In the genomic region with DNA sequence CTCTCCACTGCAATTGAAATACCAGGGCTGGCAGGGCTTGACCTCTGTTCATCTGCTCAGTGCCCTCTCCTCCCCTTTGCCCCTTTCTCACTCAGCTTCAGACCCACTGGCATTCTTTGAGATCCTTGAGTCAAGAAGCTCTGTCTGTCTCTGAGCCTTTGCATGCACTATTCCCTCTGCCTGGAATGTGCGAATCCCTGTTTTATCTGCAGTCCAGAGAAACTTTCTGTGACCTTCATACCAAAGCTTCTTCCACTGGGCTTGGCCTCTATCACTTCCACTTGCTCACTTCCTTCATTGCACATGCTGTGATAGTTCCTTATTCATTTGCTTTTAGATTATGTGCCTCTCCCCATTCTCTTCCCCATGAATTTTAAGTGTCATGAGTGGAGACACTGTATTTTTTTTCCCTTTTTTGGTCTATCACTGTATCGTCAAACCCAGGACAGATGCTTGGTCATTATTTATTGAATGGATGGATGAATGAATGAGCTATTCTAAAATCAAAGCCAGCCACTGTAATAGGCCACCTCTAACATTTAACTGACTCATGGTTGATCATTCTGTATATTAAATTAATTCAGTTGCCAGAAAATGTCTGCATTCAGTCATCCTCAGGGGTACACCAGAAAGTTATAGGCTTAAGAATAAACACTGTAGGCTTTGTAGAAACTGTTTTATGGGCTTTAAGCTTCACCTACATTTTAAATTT, we compare ENCODE assay signal across 32 cellular contexts.
DNase-seq lines count a peak whose midpoint lies in the region; ATAC-seq, FAIRE-seq and TF ChIP-seq lines count a peak whose summit lies in the region.
"Had no signal": no experiment of that assay in that cellular context is flagged by ENCODE, and none has a peak within 500 bp of the region (broad histone marks: within the 10 kb centered on the region; RNA-seq: fewer than 3 reads in every experiment).

No MANE protein-coding gene starts in this region.

- no peak for TF ChIP-seq RAD21 in HepG2 (CRISPR knock-in tag; IDR thresholded peaks at IDR 0.05)

- TF ChIP-seq CTCF in CD14-positive monocyte (IDR thresholded peaks at IDR 0.05) (no peak), HFFc6 (IDR thresholded peaks at IDR 0.05) (no peak), bronchial epithelial cell (IDR thresholded peaks at IDR 0.05; ENCODE audit: insufficient read depth, low read length, severe bottlenecking) (no peak), HepG2 (CRISPR knock-in tag; IDR thresholded peaks at IDR 0.05) (no peak)

- peaks cover 8 to 26% (median 15%) of the 10 kb centered on the region in 7 donors for H3K9me3 Mint-ChIP-seq in CD14-positive monocyte
- H3K9me3 Mint-ChIP-seq in HFFc6 = peaks cover 4% of the 10 kb centered on the region
- H3K9me3 Mint-ChIP-seq: activated T-cell treated with anti-CD3 and anti-CD28 coated beads, Interleukin-2, amount 50 U/mL, for 4 hours; memory B cell had no signal

- H3K79me2 ChIP-seq in HepG2 (ENCODE audit: insufficient read depth, low read length) = no peaks in the 10 kb centered on the region
- H3K79me2 ChIP-seq: hepatocyte had no signal

- H3K9me3 ChIP-seq in HepG2 (ENCODE audit: low read length) = no peaks in the 10 kb centered on the region
- H3K9me3 ChIP-seq: esophagus muscularis mucosa, pancreas had no signal

- no peak overlapping the region for H3K4me3 ChIP-seq in bronchial epithelial cell (ENCODE audit: low read depth, low read length)
- H3K4me3 ChIP-seq in HepG2 (replicated peaks in 1 of 3; ENCODE audit: insufficient read depth in 1 of 3, low read depth in 2 of 3, low read length in 3 of 3) = no peak overlapping the region
- H3K4me3 ChIP-seq: dorsolateral prefrontal cortex, esophagus muscularis mucosa, hepatocyte, pancreas, spleen had no signal

- H3K9ac ChIP-seq in HepG2 (ENCODE audit: insufficient read depth, low read depth, low read length) = no peak overlapping the region

- peak overlapping the region in 5 of 7 donors; percentile 65 to 85 (median 74) for H3K27ac Mint-ChIP-seq in CD14-positive monocyte
- H3K27ac Mint-ChIP-seq in HFFc6 = peak overlapping the region; percentile 53
- H3K27ac Mint-ChIP-seq: activated CD4-positive, alpha-beta T cell treated with anti-CD3 and anti-CD28 coated beads, Interleukin-2, amount 10 ng/mL, durations not matched to agents 7 days and 5 days; CD4-positive, alpha-beta T cell; IgD-negative memory B cell; memory B cell; nephron progenitor cell; stimulated activated naive CD8-positive, alpha-beta T cell treated with anti-CD3 and anti-CD28 coated beads, Interleukin-15, amount 100 ng/mL, for 72 hours; WTC11 had no signal

- no peak for TF ChIP-seq EP300 in HepG2 (IDR thresholded peaks at IDR 0.05; ENCODE audit: low read depth in 2 of 2, low read length in 2 of 2)
- no peak for TF ChIP-seq EP300 in HepG2 (CRISPR knock-in tag; IDR thresholded peaks at IDR 0.05; ENCODE audit: borderline replicate concordance)

- DNase-seq in CD14-positive monocyte (ENCODE audit: low spot score) (no peak), HFFc6 (peak; percentile 17), bronchial epithelial cell (ENCODE audit: low read depth) (no peak), HepG2 (ENCODE audit: low spot score) (no peak)
- DNase-seq: activated CD4-positive, alpha-beta T cell treated with anti-CD3 and anti-CD28 coated beads, Interleukin-2, amount 10 ng/mL, durations not matched to agents 7 days and 5 days; activated gamma-delta T cell treated with Interleukin-2 at 50 U/mL for 16 hours; activated T-cell treated with anti-CD3 and anti-CD28 coated beads, Interleukin-2, amount 50 U/mL, for 4 hours; CD4-positive, alpha-beta T cell; cerebellar nuclear complex; dorsolateral prefrontal cortex; NCI-H1092; NCI-H1694; nephron progenitor cell; pancreas; spleen; stimulated activated CD4-positive, alpha-beta T cell treated with anti-CD3 and anti-CD28 coated beads, Interleukin-2, amount 100 ng/mL, for 24 hours; stimulated activated naive CD8-positive, alpha-beta T cell treated with anti-CD3 and anti-CD28 coated beads, Interleukin-15, amount 100 ng/mL, for 72 hours; T-helper 9 cell had no signal

- 97% methylated on average over 2 of the region's 2 CpGs for WGBS in HepG2 (ENCODE audit: low lambda C conversion rate)

- CTCF ChIA-PET in HepG2 (lab: Yijun Ruan, JAX; ENCODE audit: low intra/inter-chr PET ratio, low total read pairs) = no interaction called here

- no peak overlapping the region for H3K27ac ChIP-seq in HepG2 (ENCODE audit: extremely low read length, insufficient read depth, low read length)
- H3K27ac ChIP-seq: dorsolateral prefrontal cortex, esophagus muscularis mucosa, hepatocyte, pancreas had no signal

- H3K36me3 ChIP-seq in bronchial epithelial cell (ENCODE audit: control insufficient read depth, insufficient read depth, low read length) = no peaks in the 10 kb centered on the region
- peaks cover 0 to 2% of the 10 kb centered on the region in 2 experiments; a peak in 1 of 5 replicates for H3K36me3 ChIP-seq in HepG2 (replicated peaks in 1 of 2; ENCODE audit: control insufficient read depth in 1 of 2, insufficient read depth in 2 of 2, low read length in 2 of 2)
- H3K36me3 ChIP-seq: esophagus muscularis mucosa, pancreas, spleen had no signal

- no peak overlapping the region for H2AFZ ChIP-seq in HepG2 (ENCODE audit: low read length)
- H2AFZ ChIP-seq: hepatocyte had no signal

- in situ Hi-C loops in HepG2 (cut with HindIII; ENCODE audit: extremely low pct_ligation_motif_present, low pct_unique_long_range_greater_than_20kb) = no loop called here

- no peak overlapping the region for H3K4me2 ChIP-seq in HepG2 (ENCODE audit: low read depth, low read length)
- H3K4me2 ChIP-seq: hepatocyte had no signal

- POLR2A ChIA-PET in HepG2 (lab: Yijun Ruan, JAX) = no interaction called here

- H3K4me1 ChIP-seq in HepG2 (ENCODE audit: insufficient read depth, low read length) = peaks cover 6% of the 10 kb centered on the region; the same call in 1 of the 2 replicates
- H3K4me1 ChIP-seq: pancreas had no signal

- peak overlapping the region in 1 of 2 donors; percentile 58 for H3K4me3 Mint-ChIP-seq in CD14-positive monocyte
- no peak overlapping the region for H3K4me3 Mint-ChIP-seq in HFFc6
- H3K4me3 Mint-ChIP-seq: activated CD4-positive, alpha-beta T cell treated with anti-CD3 and anti-CD28 coated beads, Interleukin-2, amount 10 ng/mL, durations not matched to agents 7 days and 5 days; activated T-cell treated with anti-CD3 and anti-CD28 coated beads, Interleukin-2, amount 50 U/mL, for 4 hours; CD4-positive, alpha-beta T cell; IgD-negative memory B cell; memory B cell; nephron progenitor cell; stimulated activated naive CD8-positive, alpha-beta T cell treated with anti-CD3 and anti-CD28 coated beads, Interleukin-15, amount 100 ng/mL, for 72 hours; WTC11 had no signal

- FAIRE-seq in bronchial epithelial cell (lab: Jason Lieb, UNC) (peak; percentile 13), HepG2 (lab: Jason Lieb, UNC) (no peak)
- FAIRE-seq: A204.1, D721Med, endometrium, pancreas, RCC 7860 had no signal

- intact Hi-C loops in CD14-positive monocyte (cut with micrococcal nuclease) (no loop called here), HepG2 (cut with micrococcal nuclease; ENCODE audit: unreplicated experiment) (no loop called here)

- H3K27me3 ChIP-seq in bronchial epithelial cell (ENCODE audit: control insufficient read depth, insufficient read depth, low read length) (no peaks in the 10 kb centered on the region), HepG2 (ENCODE audit: control insufficient read depth in 1 of 2, insufficient read depth in 2 of 2, low read length in 2 of 2) (no peaks in the 10 kb centered on the region)
- H3K27me3 ChIP-seq: dorsolateral prefrontal cortex, esophagus muscularis mucosa, hepatocyte, pancreas, spleen had no signal

- BruUV-seq in HepG2 (replicated peaks; lab: Mats Ljungman, UMichigan) = no TSS peak

- ATAC-seq in HepG2 = no peak
- ATAC-seq in GM21786 (IDR thresholded peaks at IDR 0.05; ENCODE audit: unreplicated experiment) = no peak
- no peak for ATAC-seq in GM18861 (IDR thresholded peaks at IDR 0.05; ENCODE audit: unreplicated experiment)
- ATAC-seq in GM18520 (IDR thresholded peaks at IDR 0.05; ENCODE audit: unreplicated experiment) = no peak
- ATAC-seq in GM21576 (IDR thresholded peaks at IDR 0.05; ENCODE audit: unreplicated experiment) = no peak
- ATAC-seq: activated T-cell treated with anti-CD3 and anti-CD28 coated beads, Interleukin-2, amount 50 U/mL, for 4 hours; HCT116; stimulated activated naive CD8-positive, alpha-beta T cell treated with anti-CD3 and anti-CD28 coated beads, Interleukin-15, amount 100 ng/mL, for 72 hours; WTC11 had no signal

- peaks cover 4 to 6% of the 10 kb centered on the region in 2 donors for H3K36me3 Mint-ChIP-seq in CD14-positive monocyte
- H3K36me3 Mint-ChIP-seq in HFFc6 (ENCODE audit: low read depth) = peaks cover 11% of the 10 kb centered on the region
- H3K36me3 Mint-ChIP-seq: IgD-negative memory B cell, memory B cell had no signal

- no peak for TF ChIP-seq POLR2A in HepG2 (IDR thresholded peaks at IDR 0.05; ENCODE audit: insufficient read depth in 1 of 2, low read depth in 2 of 2, low read length in 2 of 2)

- peaks cover 25% of the 10 kb centered on the region for H3K4me1 Mint-ChIP-seq in CD14-positive monocyte
- H3K4me1 Mint-ChIP-seq in HFFc6 (ENCODE audit: low read depth) = peaks cover 86% of the 10 kb centered on the region
- H3K4me1 Mint-ChIP-seq: activated CD4-positive, alpha-beta T cell treated with anti-CD3 and anti-CD28 coated beads, Interleukin-2, amount 10 ng/mL, durations not matched to agents 7 days and 5 days; memory B cell; stimulated activated naive CD8-positive, alpha-beta T cell treated with anti-CD3 and anti-CD28 coated beads, Interleukin-15, amount 100 ng/mL, for 72 hours; WTC11 had no signal

- H3K27me3 Mint-ChIP-seq in CD14-positive monocyte (ENCODE audit: low read depth in 3 of 3) (peaks cover 2 to 8% (median 3%) of the 10 kb centered on the region in 3 donors), HFFc6 (ENCODE audit: insufficient read depth) (peaks cover 1% of the 10 kb centered on the region; the same call in 1 of the 2 replicates)
- H3K27me3 Mint-ChIP-seq: activated CD4-positive, alpha-beta T cell treated with anti-CD3 and anti-CD28 coated beads, Interleukin-2, amount 10 ng/mL, durations not matched to agents 7 days and 5 days had no signal

- H4K20me1 ChIP-seq in HepG2 (ENCODE audit: insufficient read depth, low read length) = no peaks in the 10 kb centered on the region

TF ChIP-seq in HepG2, 621 proteins besides CTCF, POLR2A, EP300 and RAD21 (continues in another document):
- TF ChIP-seq, protein P1, sequence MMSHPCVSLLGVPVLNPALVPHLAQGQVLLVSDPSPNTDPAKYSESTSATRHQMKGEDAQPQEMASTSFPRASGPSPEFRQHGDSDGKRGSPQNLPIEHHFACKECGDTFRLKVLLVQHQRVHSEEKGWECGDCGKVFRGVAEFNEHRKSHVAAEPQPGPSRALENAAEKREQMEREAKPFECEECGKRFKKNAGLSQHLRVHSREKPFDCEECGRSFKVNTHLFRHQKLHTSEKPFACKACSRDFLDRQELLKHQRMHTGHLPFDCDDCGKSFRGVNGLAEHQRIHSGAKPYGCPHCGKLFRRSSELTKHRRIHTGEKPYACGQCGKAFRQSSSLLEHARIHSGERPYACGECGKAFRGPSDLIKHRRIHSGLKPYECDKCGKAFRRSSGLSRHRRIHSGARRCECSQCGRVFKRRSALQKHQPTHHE (CRISPR knock-in tag; IDR thresholded peaks at IDR 0.05; ENCODE audit: borderline replicate concordance) = no peak
- TF ChIP-seq ZNF296 (CRISPR knock-in tag; conservative IDR thresholded peaks at IDR 0.05) (no peak), CBX1 (IDR thresholded peaks at IDR 0.05; ENCODE audit: low read depth) (no peak)
